ENCODE assay signal across 15 cellular contexts in genomic region chr14:48936881-48937280, GRCh38.
DNase-seq lines count a peak whose midpoint lies in the region; ATAC-seq and TF ChIP-seq lines count a peak whose summit lies in the region.
"Had no signal": no experiment of that assay in that cellular context is flagged by ENCODE, and none has a peak within 500 bp of the region (broad histone marks: within the 10 kb centered on the region; RNA-seq: fewer than 3 reads in every experiment).

No MANE protein-coding gene starts in this region.

- H3K9me3 ChIP-seq in BLaER1 (no peaks in the 10 kb centered on the region; the same call in 1 of the 2 replicates), tibial nerve (no peaks in the 10 kb centered on the region)
- H3K9me3 ChIP-seq: Peyer's patch had no signal

- H3K4me2 ChIP-seq in BLaER1, result peak overlapping the region; percentile 71; the same call in 1 of the 2 replicates

- TF ChIP-seq EP300 in tibial nerve (IDR thresholded peaks at IDR 0.05), result no peak

- no peak for TF ChIP-seq POLR2A in tibial nerve (IDR thresholded peaks at IDR 0.05)

- H3K36me3 ChIP-seq in BLaER1 (no peaks in the 10 kb centered on the region), rectal smooth muscle tissue (ENCODE audit: control insufficient read depth, insufficient read depth, low read length) (no peaks in the 10 kb centered on the region), tibial nerve (no peaks in the 10 kb centered on the region)
- H3K36me3 ChIP-seq: Peyer's patch had no signal

- H3K4me1 ChIP-seq in BLaER1 (peaks cover 30% of the 10 kb centered on the region), rectal smooth muscle tissue (ENCODE audit: control insufficient read depth, insufficient read depth, low read length) (no peaks in the 10 kb centered on the region), tibial nerve (peaks cover 0 to 7% (median 0%) of the 10 kb centered on the region in 4 donors)

- H3K4me3 Mint-ChIP-seq in brain, result peak overlapping the region in 1 of 5 experiments; percentile 1

- peaks cover 20% of the 10 kb centered on the region for H3K4me1 Mint-ChIP-seq in brain
- H3K4me1 Mint-ChIP-seq: CD4-positive, alpha-beta memory T cell had no signal

- no peak for ATAC-seq in GM18873 (IDR thresholded peaks at IDR 0.05; ENCODE audit: low FRiP score, unreplicated experiment)
- ATAC-seq: HepG2 had no signal

- no peak overlapping the region for H3K4me3 ChIP-seq in BLaER1
- H3K4me3 ChIP-seq in rectal smooth muscle tissue (ENCODE audit: low read length), result no peak overlapping the region
- no peak overlapping the region for H3K4me3 ChIP-seq in tibial nerve
- H3K4me3 ChIP-seq: Peyer's patch had no signal

- H4K20me1 ChIP-seq in BLaER1, result no peaks in the 10 kb centered on the region

- H3K27ac ChIP-seq in BLaER1 (0 out of 2 replicates have a peak overlapping the region, but pooled peaks have one; percentile 6), rectal smooth muscle tissue (ENCODE audit: low read depth, low read length) (peak overlapping the region; percentile 41), tibial nerve (no peak overlapping the region)

- TF ChIP-seq CTCF in brain (conservative IDR thresholded peaks at IDR 0.05) (no peak), tibial nerve (IDR thresholded peaks at IDR 0.05) (no peak)

- H3K9me3 Mint-ChIP-seq in brain, result peaks cover 0 to 11% (median 2%) of the 10 kb centered on the region in 5 experiments

- H3K27me3 ChIP-seq in BLaER1, result no peaks in the 10 kb centered on the region
- H3K27me3 ChIP-seq in rectal smooth muscle tissue (ENCODE audit: control insufficient read depth, insufficient read depth, low read length), result no peaks in the 10 kb centered on the region
- no peaks in the 10 kb centered on the region for H3K27me3 ChIP-seq in tibial nerve
- H3K27me3 ChIP-seq: Peyer's patch had no signal

- H3K27ac Mint-ChIP-seq in brain, result peak overlapping the region; percentile 24 to 94 (median 71)
- H3K27ac Mint-ChIP-seq: CD4-positive, alpha-beta memory T cell had no signal

- DNase-seq in NCI-H69 (lab: John Stamatoyannopoulos, UW) (peak; percentile 46), SIG-M5 (lab: John Stamatoyannopoulos, UW) (no peak), tibial nerve (ENCODE audit: low spot score in 2 of 2) (no peak)
- DNase-seq: AML-193; CD4-positive, alpha-beta memory T cell; DND-41; GF-D8; NCI-H187 treated with DMSO at 0.1 percent for 48 hours; NCI-H446 had no signal

- H3K36me3 Mint-ChIP-seq in brain, result no peaks in the 10 kb centered on the region
- H3K36me3 Mint-ChIP-seq: CD4-positive, alpha-beta memory T cell had no signal

- H3K9ac ChIP-seq in BLaER1 (no peak overlapping the region), rectal smooth muscle tissue (ENCODE audit: low read length) (no peak overlapping the region)

- H3K27me3 Mint-ChIP-seq in brain, result no peaks in the 10 kb centered on the region
- H3K27me3 Mint-ChIP-seq: CD4-positive, alpha-beta memory T cell had no signal

Comparison
In these comparisons a context has a peak if more than half of its experiments do, and no peak if none do; other contexts are left out.
1. H3K27ac ChIP-seq: peak in BLaER1 (single experiment) and rectal smooth muscle tissue (single experiment); none in tibial nerve (0 of 4).